ENCODE assay signal across 1 cellular context in the genomic region with DNA sequence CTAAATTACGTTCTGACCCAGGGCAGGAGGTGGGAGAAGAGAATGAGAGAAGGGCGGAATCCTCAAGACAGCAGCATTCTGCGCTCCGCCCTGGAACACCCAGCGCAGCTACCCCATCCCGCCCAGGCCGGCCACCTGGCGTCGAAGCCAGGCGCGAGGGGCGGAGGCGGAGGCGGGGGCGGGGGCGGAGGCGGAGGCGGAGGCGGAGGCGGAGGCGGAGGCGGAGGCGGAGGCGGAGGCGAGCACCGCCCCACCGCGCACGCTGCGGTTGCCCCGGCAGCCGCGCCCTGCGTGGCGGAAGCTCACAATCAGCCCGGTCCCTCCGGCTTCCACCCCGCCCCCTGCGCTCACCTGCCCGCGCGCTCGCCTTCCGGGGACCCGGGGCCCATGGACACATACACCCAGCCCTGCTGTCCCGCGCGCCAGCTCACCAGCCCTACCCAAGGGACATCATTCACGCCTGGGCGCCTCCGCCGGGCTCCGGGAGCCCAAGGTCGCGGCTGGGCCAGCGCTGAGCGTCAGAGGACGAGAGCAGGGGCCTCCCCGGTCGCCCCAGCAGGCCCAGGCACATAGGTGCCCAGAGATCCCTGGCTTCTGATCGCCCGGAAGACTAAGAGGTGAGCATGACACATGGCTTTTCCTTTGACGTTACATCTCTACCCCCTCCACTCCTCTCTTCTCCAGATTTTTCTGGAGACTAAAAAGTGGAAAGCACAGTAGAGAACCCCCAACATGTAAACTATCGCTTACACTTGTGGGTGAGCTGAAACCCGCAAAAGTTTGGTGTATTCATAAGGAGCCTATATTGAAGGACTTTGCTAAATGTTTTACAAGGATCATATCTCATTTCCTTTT.
TF ChIP-seq lines count a peak whose summit lies in the region.

A gene (plus strand): TSS at position 271 of the 855 bp plus-strand sequence. CDS start 3,315 bp downstream, outside the sequence.

TF ChIP-seq in HepG2, 621 proteins besides CTCF, POLR2A, EP300 and RAD21 (continued from another document and continues in another):
- TF ChIP-seq TSC22D2 (CRISPR knock-in tag; IDR thresholded peaks at IDR 0.05; ENCODE audit: borderline replicate concordance) (no peak), ZNF569 (CRISPR knock-in tag; IDR thresholded peaks at IDR 0.05; ENCODE audit: borderline replicate concordance) (no peak), RARG (CRISPR knock-in tag; IDR thresholded peaks at IDR 0.05; ENCODE audit: low read depth) (no peak), ZBTB38 (CRISPR knock-in tag; IDR thresholded peaks at IDR 0.05) (peak; percentile 95), RBAK (CRISPR knock-in tag; IDR thresholded peaks at IDR 0.05) (no peak), ZNF382 (CRISPR knock-in tag; IDR thresholded peaks at IDR 0.05; ENCODE audit: borderline replicate concordance) (no peak), MTF1 (CRISPR knock-in tag; IDR thresholded peaks at IDR 0.05) (no peak), TCF7 (IDR thresholded peaks at IDR 0.05; ENCODE audit: low read depth) (no peak), RBFOX2 (IDR thresholded peaks at IDR 0.05; ENCODE audit: low read depth, low read length) (peak; percentile 95), ONECUT2 (CRISPR knock-in tag; IDR thresholded peaks at IDR 0.05) (no peak; the same call in 1 of the 2 replicates), CHD2 (IDR thresholded peaks at IDR 0.05; ENCODE audit: low read depth, low read length) (peak; percentile 36; the same call in 1 of the 2 replicates), HMG20B (CRISPR knock-in tag; conservative IDR thresholded peaks at IDR 0.05) (peak; percentile 62; the same call in 1 of the 2 replicates), GABPB1 (CRISPR knock-in tag; IDR thresholded peaks at IDR 0.05) (peak; percentile 96), KMT2B (CRISPR knock-in tag; IDR thresholded peaks at IDR 0.05) (peak; percentile 80), ZNF432 (CRISPR knock-in tag; IDR thresholded peaks at IDR 0.05; ENCODE audit: borderline replicate concordance) (0 out of 2 replicates have a peak, but pooled peaks have one; percentile 67), GATAD1 (CRISPR knock-in tag; IDR thresholded peaks at IDR 0.05) (peak; percentile 86), ZNF781 (CRISPR knock-in tag; IDR thresholded peaks at IDR 0.05; ENCODE audit: borderline replicate concordance, not compliant biosample characterization) (peak; percentile 74), RAD51 (IDR thresholded peaks at IDR 0.05; ENCODE audit: borderline replicate concordance) (no peak), HHEX (CRISPR knock-in tag; IDR thresholded peaks at IDR 0.05) (no peak), ATM (IDR thresholded peaks at IDR 0.05; ENCODE audit: borderline replicate concordance) (no peak), ZKSCAN8 (CRISPR knock-in tag; IDR thresholded peaks at IDR 0.05; ENCODE audit: borderline replicate concordance) (no peak), KLF6 (CRISPR knock-in tag; IDR thresholded peaks at IDR 0.05) (peak; percentile 78; the same call in 1 of the 2 replicates), ZNF225 (CRISPR knock-in tag; IDR thresholded peaks at IDR 0.05) (peak; percentile 98)
- TF ChIP-seq, protein P1, sequence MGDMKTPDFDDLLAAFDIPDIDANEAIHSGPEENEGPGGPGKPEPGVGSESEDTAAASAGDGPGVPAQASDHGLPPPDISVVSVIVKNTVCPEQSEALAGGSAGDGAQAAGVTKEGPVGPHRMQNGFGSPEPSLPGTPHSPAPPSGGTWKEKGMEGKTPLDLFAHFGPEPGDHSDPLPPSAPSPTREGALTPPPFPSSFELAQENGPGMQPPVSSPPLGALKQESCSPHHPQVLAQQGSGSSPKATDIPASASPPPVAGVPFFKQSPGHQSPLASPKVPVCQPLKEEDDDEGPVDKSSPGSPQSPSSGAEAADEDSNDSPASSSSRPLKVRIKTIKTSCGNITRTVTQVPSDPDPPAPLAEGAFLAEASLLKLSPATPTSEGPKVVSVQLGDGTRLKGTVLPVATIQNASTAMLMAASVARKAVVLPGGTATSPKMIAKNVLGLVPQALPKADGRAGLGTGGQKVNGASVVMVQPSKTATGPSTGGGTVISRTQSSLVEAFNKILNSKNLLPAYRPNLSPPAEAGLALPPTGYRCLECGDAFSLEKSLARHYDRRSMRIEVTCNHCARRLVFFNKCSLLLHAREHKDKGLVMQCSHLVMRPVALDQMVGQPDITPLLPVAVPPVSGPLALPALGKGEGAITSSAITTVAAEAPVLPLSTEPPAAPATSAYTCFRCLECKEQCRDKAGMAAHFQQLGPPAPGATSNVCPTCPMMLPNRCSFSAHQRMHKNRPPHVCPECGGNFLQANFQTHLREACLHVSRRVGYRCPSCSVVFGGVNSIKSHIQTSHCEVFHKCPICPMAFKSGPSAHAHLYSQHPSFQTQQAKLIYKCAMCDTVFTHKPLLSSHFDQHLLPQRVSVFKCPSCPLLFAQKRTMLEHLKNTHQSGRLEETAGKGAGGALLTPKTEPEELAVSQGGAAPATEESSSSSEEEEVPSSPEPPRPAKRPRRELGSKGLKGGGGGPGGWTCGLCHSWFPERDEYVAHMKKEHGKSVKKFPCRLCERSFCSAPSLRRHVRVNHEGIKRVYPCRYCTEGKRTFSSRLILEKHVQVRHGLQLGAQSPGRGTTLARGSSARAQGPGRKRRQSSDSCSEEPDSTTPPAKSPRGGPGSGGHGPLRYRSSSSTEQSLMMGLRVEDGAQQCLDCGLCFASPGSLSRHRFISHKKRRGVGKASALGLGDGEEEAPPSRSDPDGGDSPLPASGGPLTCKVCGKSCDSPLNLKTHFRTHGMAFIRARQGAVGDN (CRISPR knock-in tag; IDR thresholded peaks at IDR 0.05), result peak; percentile 99
- TF ChIP-seq, protein P2, sequence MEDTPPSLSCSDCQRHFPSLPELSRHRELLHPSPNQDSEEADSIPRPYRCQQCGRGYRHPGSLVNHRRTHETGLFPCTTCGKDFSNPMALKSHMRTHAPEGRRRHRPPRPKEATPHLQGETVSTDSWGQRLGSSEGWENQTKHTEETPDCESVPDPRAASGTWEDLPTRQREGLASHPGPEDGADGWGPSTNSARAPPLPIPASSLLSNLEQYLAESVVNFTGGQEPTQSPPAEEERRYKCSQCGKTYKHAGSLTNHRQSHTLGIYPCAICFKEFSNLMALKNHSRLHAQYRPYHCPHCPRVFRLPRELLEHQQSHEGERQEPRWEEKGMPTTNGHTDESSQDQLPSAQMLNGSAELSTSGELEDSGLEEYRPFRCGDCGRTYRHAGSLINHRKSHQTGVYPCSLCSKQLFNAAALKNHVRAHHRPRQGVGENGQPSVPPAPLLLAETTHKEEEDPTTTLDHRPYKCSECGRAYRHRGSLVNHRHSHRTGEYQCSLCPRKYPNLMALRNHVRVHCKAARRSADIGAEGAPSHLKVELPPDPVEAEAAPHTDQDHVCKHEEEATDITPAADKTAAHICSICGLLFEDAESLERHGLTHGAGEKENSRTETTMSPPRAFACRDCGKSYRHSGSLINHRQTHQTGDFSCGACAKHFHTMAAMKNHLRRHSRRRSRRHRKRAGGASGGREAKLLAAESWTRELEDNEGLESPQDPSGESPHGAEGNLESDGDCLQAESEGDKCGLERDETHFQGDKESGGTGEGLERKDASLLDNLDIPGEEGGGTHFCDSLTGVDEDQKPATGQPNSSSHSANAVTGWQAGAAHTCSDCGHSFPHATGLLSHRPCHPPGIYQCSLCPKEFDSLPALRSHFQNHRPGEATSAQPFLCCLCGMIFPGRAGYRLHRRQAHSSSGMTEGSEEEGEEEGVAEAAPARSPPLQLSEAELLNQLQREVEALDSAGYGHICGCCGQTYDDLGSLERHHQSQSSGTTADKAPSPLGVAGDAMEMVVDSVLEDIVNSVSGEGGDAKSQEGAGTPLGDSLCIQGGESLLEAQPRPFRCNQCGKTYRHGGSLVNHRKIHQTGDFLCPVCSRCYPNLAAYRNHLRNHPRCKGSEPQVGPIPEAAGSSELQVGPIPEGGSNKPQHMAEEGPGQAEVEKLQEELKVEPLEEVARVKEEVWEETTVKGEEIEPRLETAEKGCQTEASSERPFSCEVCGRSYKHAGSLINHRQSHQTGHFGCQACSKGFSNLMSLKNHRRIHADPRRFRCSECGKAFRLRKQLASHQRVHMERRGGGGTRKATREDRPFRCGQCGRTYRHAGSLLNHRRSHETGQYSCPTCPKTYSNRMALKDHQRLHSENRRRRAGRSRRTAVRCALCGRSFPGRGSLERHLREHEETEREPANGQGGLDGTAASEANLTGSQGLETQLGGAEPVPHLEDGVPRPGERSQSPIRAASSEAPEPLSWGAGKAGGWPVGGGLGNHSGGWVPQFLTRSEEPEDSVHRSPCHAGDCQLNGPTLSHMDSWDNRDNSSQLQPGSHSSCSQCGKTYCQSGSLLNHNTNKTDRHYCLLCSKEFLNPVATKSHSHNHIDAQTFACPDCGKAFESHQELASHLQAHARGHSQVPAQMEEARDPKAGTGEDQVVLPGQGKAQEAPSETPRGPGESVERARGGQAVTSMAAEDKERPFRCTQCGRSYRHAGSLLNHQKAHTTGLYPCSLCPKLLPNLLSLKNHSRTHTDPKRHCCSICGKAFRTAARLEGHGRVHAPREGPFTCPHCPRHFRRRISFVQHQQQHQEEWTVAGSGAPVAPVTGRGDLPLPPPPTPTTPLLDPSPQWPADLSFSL (CRISPR knock-in tag; IDR thresholded peaks at IDR 0.05), result no peak
- TF ChIP-seq, protein P3, sequence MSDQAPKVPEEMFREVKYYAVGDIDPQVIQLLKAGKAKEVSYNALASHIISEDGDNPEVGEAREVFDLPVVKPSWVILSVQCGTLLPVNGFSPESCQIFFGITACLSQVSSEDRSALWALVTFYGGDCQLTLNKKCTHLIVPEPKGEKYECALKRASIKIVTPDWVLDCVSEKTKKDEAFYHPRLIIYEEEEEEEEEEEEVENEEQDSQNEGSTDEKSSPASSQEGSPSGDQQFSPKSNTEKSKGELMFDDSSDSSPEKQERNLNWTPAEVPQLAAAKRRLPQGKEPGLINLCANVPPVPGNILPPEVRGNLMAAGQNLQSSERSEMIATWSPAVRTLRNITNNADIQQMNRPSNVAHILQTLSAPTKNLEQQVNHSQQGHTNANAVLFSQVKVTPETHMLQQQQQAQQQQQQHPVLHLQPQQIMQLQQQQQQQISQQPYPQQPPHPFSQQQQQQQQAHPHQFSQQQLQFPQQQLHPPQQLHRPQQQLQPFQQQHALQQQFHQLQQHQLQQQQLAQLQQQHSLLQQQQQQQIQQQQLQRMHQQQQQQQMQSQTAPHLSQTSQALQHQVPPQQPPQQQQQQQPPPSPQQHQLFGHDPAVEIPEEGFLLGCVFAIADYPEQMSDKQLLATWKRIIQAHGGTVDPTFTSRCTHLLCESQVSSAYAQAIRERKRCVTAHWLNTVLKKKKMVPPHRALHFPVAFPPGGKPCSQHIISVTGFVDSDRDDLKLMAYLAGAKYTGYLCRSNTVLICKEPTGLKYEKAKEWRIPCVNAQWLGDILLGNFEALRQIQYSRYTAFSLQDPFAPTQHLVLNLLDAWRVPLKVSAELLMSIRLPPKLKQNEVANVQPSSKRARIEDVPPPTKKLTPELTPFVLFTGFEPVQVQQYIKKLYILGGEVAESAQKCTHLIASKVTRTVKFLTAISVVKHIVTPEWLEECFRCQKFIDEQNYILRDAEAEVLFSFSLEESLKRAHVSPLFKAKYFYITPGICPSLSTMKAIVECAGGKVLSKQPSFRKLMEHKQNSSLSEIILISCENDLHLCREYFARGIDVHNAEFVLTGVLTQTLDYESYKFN (CRISPR knock-in tag; conservative IDR thresholded peaks at IDR 0.05), result peak; percentile 57; the same call in 1 of the 2 replicates
- TF ChIP-seq, protein P4, sequence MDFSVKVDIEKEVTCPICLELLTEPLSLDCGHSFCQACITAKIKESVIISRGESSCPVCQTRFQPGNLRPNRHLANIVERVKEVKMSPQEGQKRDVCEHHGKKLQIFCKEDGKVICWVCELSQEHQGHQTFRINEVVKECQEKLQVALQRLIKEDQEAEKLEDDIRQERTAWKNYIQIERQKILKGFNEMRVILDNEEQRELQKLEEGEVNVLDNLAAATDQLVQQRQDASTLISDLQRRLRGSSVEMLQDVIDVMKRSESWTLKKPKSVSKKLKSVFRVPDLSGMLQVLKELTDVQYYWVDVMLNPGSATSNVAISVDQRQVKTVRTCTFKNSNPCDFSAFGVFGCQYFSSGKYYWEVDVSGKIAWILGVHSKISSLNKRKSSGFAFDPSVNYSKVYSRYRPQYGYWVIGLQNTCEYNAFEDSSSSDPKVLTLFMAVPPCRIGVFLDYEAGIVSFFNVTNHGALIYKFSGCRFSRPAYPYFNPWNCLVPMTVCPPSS (IDR thresholded peaks at IDR 0.05), result no peak
- TF ChIP-seq, protein P5, sequence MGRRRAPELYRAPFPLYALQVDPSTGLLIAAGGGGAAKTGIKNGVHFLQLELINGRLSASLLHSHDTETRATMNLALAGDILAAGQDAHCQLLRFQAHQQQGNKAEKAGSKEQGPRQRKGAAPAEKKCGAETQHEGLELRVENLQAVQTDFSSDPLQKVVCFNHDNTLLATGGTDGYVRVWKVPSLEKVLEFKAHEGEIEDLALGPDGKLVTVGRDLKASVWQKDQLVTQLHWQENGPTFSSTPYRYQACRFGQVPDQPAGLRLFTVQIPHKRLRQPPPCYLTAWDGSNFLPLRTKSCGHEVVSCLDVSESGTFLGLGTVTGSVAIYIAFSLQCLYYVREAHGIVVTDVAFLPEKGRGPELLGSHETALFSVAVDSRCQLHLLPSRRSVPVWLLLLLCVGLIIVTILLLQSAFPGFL (CRISPR knock-in tag; IDR thresholded peaks at IDR 0.05), result no peak
- TF ChIP-seq, protein P6, sequence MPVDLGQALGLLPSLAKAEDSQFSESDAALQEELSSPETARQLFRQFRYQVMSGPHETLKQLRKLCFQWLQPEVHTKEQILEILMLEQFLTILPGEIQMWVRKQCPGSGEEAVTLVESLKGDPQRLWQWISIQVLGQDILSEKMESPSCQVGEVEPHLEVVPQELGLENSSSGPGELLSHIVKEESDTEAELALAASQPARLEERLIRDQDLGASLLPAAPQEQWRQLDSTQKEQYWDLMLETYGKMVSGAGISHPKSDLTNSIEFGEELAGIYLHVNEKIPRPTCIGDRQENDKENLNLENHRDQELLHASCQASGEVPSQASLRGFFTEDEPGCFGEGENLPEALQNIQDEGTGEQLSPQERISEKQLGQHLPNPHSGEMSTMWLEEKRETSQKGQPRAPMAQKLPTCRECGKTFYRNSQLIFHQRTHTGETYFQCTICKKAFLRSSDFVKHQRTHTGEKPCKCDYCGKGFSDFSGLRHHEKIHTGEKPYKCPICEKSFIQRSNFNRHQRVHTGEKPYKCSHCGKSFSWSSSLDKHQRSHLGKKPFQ (CRISPR knock-in tag; IDR thresholded peaks at IDR 0.05; ENCODE audit: insufficient replicate concordance), result peak; percentile 67
- TF ChIP-seq, protein P7, sequence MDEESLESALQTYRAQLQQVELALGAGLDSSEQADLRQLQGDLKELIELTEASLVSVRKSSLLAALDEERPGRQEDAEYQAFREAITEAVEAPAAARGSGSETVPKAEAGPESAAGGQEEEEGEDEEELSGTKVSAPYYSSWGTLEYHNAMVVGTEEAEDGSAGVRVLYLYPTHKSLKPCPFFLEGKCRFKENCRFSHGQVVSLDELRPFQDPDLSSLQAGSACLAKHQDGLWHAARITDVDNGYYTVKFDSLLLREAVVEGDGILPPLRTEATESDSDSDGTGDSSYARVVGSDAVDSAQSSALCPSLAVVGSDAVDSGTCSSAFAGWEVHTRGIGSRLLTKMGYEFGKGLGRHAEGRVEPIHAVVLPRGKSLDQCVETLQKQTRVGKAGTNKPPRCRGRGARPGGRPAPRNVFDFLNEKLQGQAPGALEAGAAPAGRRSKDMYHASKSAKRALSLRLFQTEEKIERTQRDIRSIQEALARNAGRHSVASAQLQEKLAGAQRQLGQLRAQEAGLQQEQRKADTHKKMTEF (CRISPR knock-in tag; IDR thresholded peaks at IDR 0.05), result peak; percentile 96
- TF ChIP-seq, protein P8, sequence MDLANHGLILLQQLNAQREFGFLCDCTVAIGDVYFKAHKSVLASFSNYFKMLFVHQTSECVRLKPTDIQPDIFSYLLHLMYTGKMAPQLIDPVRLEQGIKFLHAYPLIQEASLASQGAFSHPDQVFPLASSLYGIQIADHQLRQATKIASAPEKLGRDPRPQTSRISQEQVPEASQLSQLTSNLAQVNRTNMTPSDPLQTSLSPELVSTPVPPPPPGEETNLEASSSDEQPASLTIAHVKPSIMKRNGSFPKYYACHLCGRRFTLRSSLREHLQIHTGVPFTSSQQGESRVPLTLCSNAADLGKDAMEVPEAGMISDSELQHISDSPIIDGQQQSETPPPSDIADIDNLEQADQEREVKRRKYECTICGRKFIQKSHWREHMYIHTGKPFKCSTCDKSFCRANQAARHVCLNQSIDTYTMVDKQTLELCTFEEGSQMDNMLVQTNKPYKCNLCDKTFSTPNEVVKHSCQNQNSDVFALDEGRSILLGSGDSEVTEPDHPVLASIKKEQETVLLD (CRISPR knock-in tag; IDR thresholded peaks at IDR 0.05; ENCODE audit: low read depth), result peak; percentile 74
